10 cellular contexts compared by ENCODE assay signal in the genomic region with DNA sequence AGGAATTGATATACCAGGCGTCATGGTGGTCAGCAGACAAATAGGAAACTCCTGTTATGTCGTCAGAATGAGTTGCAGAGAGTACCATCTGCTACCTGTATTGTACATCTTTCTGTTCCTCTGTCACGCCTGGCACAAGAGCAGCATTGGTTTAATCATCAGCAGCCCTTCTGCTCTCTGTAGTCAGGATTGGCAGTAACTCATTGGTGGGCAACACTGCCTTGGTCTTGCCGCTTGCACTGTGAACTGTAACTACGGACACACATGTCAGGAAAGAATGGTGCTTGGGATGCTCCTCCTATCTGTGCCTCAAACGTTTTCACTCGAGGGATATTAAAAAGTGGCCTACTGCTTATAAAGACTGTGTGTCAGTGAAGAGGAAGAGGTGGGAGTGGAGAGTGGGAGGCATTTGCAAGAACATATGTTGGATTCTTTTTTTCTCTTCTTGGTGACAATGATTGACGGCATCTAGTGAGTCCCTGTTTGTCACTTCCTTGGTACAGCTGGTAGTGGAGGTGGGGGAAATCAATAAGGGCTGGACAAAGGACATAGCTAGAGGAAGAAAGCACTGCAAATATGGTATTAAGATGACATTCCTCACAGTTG.
DNase-seq lines count a peak whose midpoint lies in the region; ATAC-seq, FAIRE-seq and TF ChIP-seq lines count a peak whose summit lies in the region.
"Had no signal": no experiment of that assay in that cellular context is flagged by ENCODE, and none has a peak within 500 bp of the region (broad histone marks: within the 10 kb centered on the region; RNA-seq: fewer than 3 reads in every experiment).

No MANE protein-coding gene starts in this region.

- no peak for FAIRE-seq in GM12891 (lab: Jason Lieb, UNC)

- H3K36me3 Mint-ChIP-seq in nephron progenitor cell (ENCODE audit: low read depth) = peaks cover 15% of the 10 kb centered on the region

- TF ChIP-seq CTCF in nephron progenitor cell (IDR thresholded peaks at IDR 0.05) = no peak

- peak overlapping the region; percentile 4 for H3K4me3 Mint-ChIP-seq in nephron progenitor cell

- H3K4me1 Mint-ChIP-seq in nephron progenitor cell = peaks cover 66% of the 10 kb centered on the region

- DNase-seq in GM12891 (ENCODE audit: insufficient read length, low spot score) = no peak
- peak; percentile 20 for DNase-seq in activated T-helper 9 cell treated with anti-CD3 and anti-CD28 coated beads, Interleukin-2, amount 50 U/mL, for 16 hours (ENCODE audit: low read depth)
- no peak for DNase-seq in nephron progenitor cell
- no peak for DNase-seq in NCI-H2171 (lab: John Stamatoyannopoulos, UW)
- no peak for DNase-seq in NCI-H69 (lab: John Stamatoyannopoulos, UW)
- DNase-seq: activated CD8-positive, alpha-beta memory T cell treated with anti-CD3 and anti-CD28 coated beads, Interleukin-2, amount 50 U/mL, for 48 hours; NCI-H345 had no signal

- H3K9me3 Mint-ChIP-seq in nephron progenitor cell = peaks cover 16% of the 10 kb centered on the region

- H3K27ac Mint-ChIP-seq in nephron progenitor cell = no peak overlapping the region

- no peaks in the 10 kb centered on the region for H3K27me3 Mint-ChIP-seq in nephron progenitor cell (ENCODE audit: low read depth, poor library complexity)

- ATAC-seq in HG03280 (IDR thresholded peaks at IDR 0.05; ENCODE audit: unreplicated experiment) = peak; percentile 38
- ATAC-seq in HG02678 (IDR thresholded peaks at IDR 0.05; ENCODE audit: unreplicated experiment) = no peak
- ATAC-seq in HG02885 (IDR thresholded peaks at IDR 0.05; ENCODE audit: poor library complexity, unreplicated experiment) = no peak

- no peak; the same call in 1 of the 2 replicates for TF ChIP-seq POLR2A in GM12891 (IDR thresholded peaks at IDR 0.05; ENCODE audit: low read depth, low read length)

TF ChIP-seq in GM12891, 5 proteins besides CTCF, POLR2A, EP300 and RAD21:
- TF ChIP-seq POU2F2 (IDR thresholded peaks at IDR 0.05; ENCODE audit: low read depth, low read length) (peak; percentile 82), PAX5 (IDR thresholded peaks at IDR 0.05; ENCODE audit: insufficient read depth, low read length, severe bottlenecking) (no peak), SPI1 (IDR thresholded peaks at IDR 0.05; ENCODE audit: low read depth, low read length) (peak; percentile 16; the same call in 1 of the 2 replicates)
TF ChIP-seq in GM12891: peak in this region for 2.
